In genomic region chr5:19047277-19047676, GRCh38 we compare ENCODE assay signal across 18 cellular contexts.
DNase-seq lines count a peak whose midpoint lies in the region; ATAC-seq, FAIRE-seq and TF ChIP-seq lines count a peak whose summit lies in the region.
"Had no signal": no experiment of that assay in that cellular context is flagged by ENCODE, and none has a peak within 500 bp of the region (broad histone marks: within the 10 kb centered on the region; RNA-seq: fewer than 3 reads in every experiment).

No MANE protein-coding gene starts in this region.

- H3K9me3 ChIP-seq in HUES6 (ENCODE audit: control insufficient read depth, insufficient read depth, low read depth, low read length) = no peaks in the 10 kb centered on the region
- H3K9me3 ChIP-seq in pancreas = no peaks in the 10 kb centered on the region
- H3K9me3 ChIP-seq: SK-N-SH had no signal

- H3K4me3 ChIP-seq in HUES6 (ENCODE audit: low read depth, low read length) (peak overlapping the region; percentile 47; the same call in 1 of the 2 replicates), pancreas (no peak overlapping the region)

- intact Hi-C loops in pancreas (cut with DNase I) = no loop called here

- H3K9ac ChIP-seq in HUES6 (ENCODE audit: low read length) = peak overlapping the region; percentile 79
- H3K9ac ChIP-seq: KMS-11, SK-N-SH had no signal

- no peak overlapping the region for H3K4me3 Mint-ChIP-seq in chondrocyte (ENCODE audit: unreplicated experiment)

- ATAC-seq in omental fat pad (ENCODE audit: low FRiP score) (no peak), pancreas (no peak)
- ATAC-seq: Right ventricle myocardium inferior had no signal

- H3K27ac ChIP-seq in HUES6 (ENCODE audit: low read depth, low read length) (peak overlapping the region; percentile 86; the same call in 1 of the 2 replicates), pancreas (no peak overlapping the region)
- H3K27ac ChIP-seq: C4-2B, KMS-11 had no signal

- DNase-seq in ELF-1 (ENCODE audit: low read depth, low spot score) (peak; percentile 93), chondrocyte (ENCODE audit: low spot score) (peak; percentile 54), iPS-NIHi7 (ENCODE audit: extremely low spot score) (peak; percentile 10), glomerular visceral epithelial cell (ENCODE audit: extremely low spot score) (no peak), omental fat pad (ENCODE audit: low spot score) (no peak), NCI-H226 (no peak), pancreas (no peak)
- DNase-seq: DMS 273 treated with DMSO at 0.1 percent for 48 hours, H7, NCI-H1048, NCI-H1694 treated with DMSO at 0.1 percent for 48 hours, NCI-H510A, SK-N-SH, T-helper 1 cell had no signal

- H3K27me3 Mint-ChIP-seq in chondrocyte (ENCODE audit: low read depth) = no peaks in the 10 kb centered on the region

- H3K27ac Mint-ChIP-seq in chondrocyte (ENCODE audit: unreplicated experiment) = no peak overlapping the region

- no peak for FAIRE-seq in pancreas (lab: Jason Lieb, UNC)

- whole genome bisulfite sequencing in pancreas, 2 donors = 91% methylated on average over 9 of the region's 9 CpGs

- H3K36me3 Mint-ChIP-seq in chondrocyte (ENCODE audit: low read depth) = no peaks in the 10 kb centered on the region

- no peaks in the 10 kb centered on the region for H3K9me3 Mint-ChIP-seq in chondrocyte (ENCODE audit: low read depth)

- H3K4me1 ChIP-seq in HUES6 (ENCODE audit: control insufficient read depth, insufficient read depth, low read length) (peaks cover 33% of the 10 kb centered on the region), pancreas (no peaks in the 10 kb centered on the region)

- H3K27me3 ChIP-seq in HUES6 (ENCODE audit: control insufficient read depth, insufficient read depth, low read length) = no peaks in the 10 kb centered on the region
- H3K27me3 ChIP-seq in pancreas = no peaks in the 10 kb centered on the region

- TF ChIP-seq CTCF in chondrocyte (IDR thresholded peaks at IDR 0.05) = no peak
- no peak for TF ChIP-seq CTCF in omental fat pad (IDR thresholded peaks at IDR 0.05)
- no peak for TF ChIP-seq CTCF in pancreas (IDR thresholded peaks at IDR 0.05)

- H3K4me1 Mint-ChIP-seq in chondrocyte (ENCODE audit: low read depth) = no peaks in the 10 kb centered on the region

- H3K36me3 ChIP-seq in HUES6 (ENCODE audit: control insufficient read depth, insufficient read depth, low read length) = no peaks in the 10 kb centered on the region
- no peaks in the 10 kb centered on the region for H3K36me3 ChIP-seq in pancreas

Comparison
In these comparisons a context has a peak if more than half of its experiments do, and no peak if none do; other contexts are left out.
1. DNase-seq: peak in ELF-1 (single experiment), chondrocyte (single experiment) and iPS-NIHi7 (single experiment); none in glomerular visceral epithelial cell (single experiment), omental fat pad (single experiment), NCI-H226 (single experiment) and pancreas (0 of 6).